2 cellular contexts compared by ENCODE assay signal in genomic region chr3:32945598-32945997, GRCh38. TPM values are rescaled to one million over a fixed set of nuclear protein-coding genes. Genes with fewer than 3 reads are reported as not detected.
"Had no signal": no experiment of that assay in that cellular context is flagged by ENCODE, and none has a peak within 500 bp of the region (broad histone marks: within the 10 kb centered on the region; RNA-seq: fewer than 3 reads in every experiment).

No MANE protein-coding gene starts in this region.

RNA-seq across cellular contexts. Expression of gene CCR4, which starts 5.8 kb away (rescaled TPM):
- total RNA-seq: fibroblast of villous mesenchyme, left ventricle myocardium inferior had no signal
